Comparison of ENCODE assay signal across 1 cellular context in the genomic region with DNA sequence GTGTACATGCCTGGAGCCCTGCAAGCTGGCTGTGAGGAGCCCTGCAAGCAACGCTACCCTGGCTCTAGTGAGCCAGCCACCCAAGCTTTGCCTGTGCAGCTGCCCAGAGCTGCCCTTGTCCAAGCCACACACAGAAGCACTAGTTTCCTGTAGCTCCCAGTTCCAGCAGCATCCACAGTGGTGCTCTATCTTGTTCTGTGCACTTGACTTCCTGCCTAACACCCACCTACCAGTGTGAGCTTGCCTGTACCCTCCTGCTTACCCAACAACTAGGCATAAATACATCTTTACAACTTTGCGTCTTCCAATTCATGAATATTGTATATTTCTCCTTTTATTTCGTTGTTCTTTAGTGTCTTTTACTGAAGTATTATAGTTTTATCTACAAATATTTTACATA.
TF ChIP-seq lines count a peak whose summit lies in the region.

No MANE protein-coding gene starts in this region.

TF ChIP-seq in H1, 55 proteins besides CTCF, POLR2A, EP300 and RAD21:
- TF ChIP-seq FOSL1 (IDR thresholded peaks at IDR 0.05; ENCODE audit: insufficient read depth, low read depth, low read length) (no peak), POLR2AphosphoS5 (IDR thresholded peaks at IDR 0.05; ENCODE audit: low read depth, low read length) (no peak), TBP (IDR thresholded peaks at IDR 0.05; ENCODE audit: low read depth, low read length) (no peak), E2F6 (IDR thresholded peaks at IDR 0.05) (no peak), POU5F1 (IDR thresholded peaks at IDR 0.05; ENCODE audit: low read depth, low read length) (no peak), CBX5 (IDR thresholded peaks at IDR 0.05; ENCODE audit: low read depth, low read length) (no peak), HDAC6 (IDR thresholded peaks at IDR 0.05; ENCODE audit: low read depth, low read length) (no peak), CEBPB (IDR thresholded peaks at IDR 0.05; ENCODE audit: low read depth, low read length) (no peak), RNF2 (IDR thresholded peaks at IDR 0.05; ENCODE audit: borderline replicate concordance, low read depth, low read length, missing control alignments, poor library complexity, severe bottlenecking) (no peak), SIRT6 (IDR thresholded peaks at IDR 0.05; ENCODE audit: low read length) (no peak), CHD2 (IDR thresholded peaks at IDR 0.05; ENCODE audit: low read length) (no peak)
